ENCODE assay signal across 9 cellular contexts in genomic region chr1:39195166-39196111, GRCh38. TPM values are rescaled to one million over a fixed set of nuclear protein-coding genes. Genes with fewer than 3 reads are reported as not detected.
DNase-seq lines count a peak whose midpoint lies in the region; ATAC-seq and TF ChIP-seq lines count a peak whose summit lies in the region.
"Had no signal": no experiment of that assay in that cellular context is flagged by ENCODE, and none has a peak within 500 bp of the region (broad histone marks: within the 10 kb centered on the region; RNA-seq: fewer than 3 reads in every experiment).

No MANE protein-coding gene starts in this region.

- H3K9me3 ChIP-seq in right atrium auricular region = no peaks in the 10 kb centered on the region
- no peaks in the 10 kb centered on the region for H3K9me3 ChIP-seq in mesodermal cell (ENCODE audit: control insufficient read depth, low read length)
- no peaks in the 10 kb centered on the region for H3K9me3 ChIP-seq in aorta (ENCODE audit: control insufficient read depth, low read length)

- H3K4me1 ChIP-seq in right atrium auricular region (peaks cover 0 to 52% of the 10 kb centered on the region in 2 donors), mesodermal cell (ENCODE audit: control insufficient read depth, insufficient read depth, low read length, poor library complexity, severe bottlenecking) (peaks cover 50% of the 10 kb centered on the region), aorta (ENCODE audit: control insufficient read depth in 1 of 2, insufficient read depth in 2 of 2, low read length in 2 of 2) (peaks cover 2 to 11% of the 10 kb centered on the region in 2 donors)

- no peak for TF ChIP-seq CTCF in right atrium auricular region (IDR thresholded peaks at IDR 0.05)

- H3K27ac ChIP-seq in right atrium auricular region (peak overlapping the region; percentile 25 to 33), mesodermal cell (ENCODE audit: low read depth, low read length, severe bottlenecking) (peak overlapping the region; percentile 51), aorta (ENCODE audit: low read depth in 1 of 2, low read length in 2 of 2) (peak overlapping the region; percentile 59 to 72)

- ATAC-seq in left ventricle myocardium superior = no peak
- no peak for ATAC-seq in aorta (ENCODE audit: low FRiP score)
- no peak for ATAC-seq in GM18907 (IDR thresholded peaks at IDR 0.05; ENCODE audit: unreplicated experiment)

- no peaks in the 10 kb centered on the region for H3K36me3 ChIP-seq in right atrium auricular region
- no peaks in the 10 kb centered on the region for H3K36me3 ChIP-seq in mesodermal cell (ENCODE audit: control insufficient read depth, insufficient read depth, low read length)
- H3K36me3 ChIP-seq in aorta (ENCODE audit: control insufficient read depth in 1 of 2, insufficient read depth in 2 of 2, low read length in 1 of 2) = no peaks in the 10 kb centered on the region

- H3K4me3 ChIP-seq in right atrium auricular region = no peak overlapping the region
- no peak overlapping the region for H3K4me3 ChIP-seq in mesodermal cell (ENCODE audit: extremely low read depth, insufficient read depth, low read length, poor library complexity, severe bottlenecking)
- no peak overlapping the region for H3K4me3 ChIP-seq in aorta (ENCODE audit: low read length in 2 of 2)
- H3K4me3 ChIP-seq: SK-N-MC had no signal

- H3K27me3 ChIP-seq in right atrium auricular region (no peaks in the 10 kb centered on the region), aorta (ENCODE audit: control insufficient read depth in 1 of 2, insufficient read depth in 2 of 2, low read length in 1 of 2) (no peaks in the 10 kb centered on the region)

- intact Hi-C loops in left ventricle myocardium superior (cut with micrococcal nuclease) (no loop called here), aorta (cut with DNase I) (no loop called here)

- DNase-seq in right atrium auricular region (ENCODE audit: low spot score) (no peak), left ventricle myocardium superior (no peak), astrocyte of the hippocampus (ENCODE audit: low read depth, low spot score) (peak; percentile 67), aorta (no peak), iPS-NIHi11 (ENCODE audit: low spot score) (no peak), NCI-H1092 (lab: John Stamatoyannopoulos, UW) (no peak)

- 83 to 94% methylated on average over 2 to 3 of the region's 5 CpGs for WGBS in mesodermal cell (ENCODE audit: insufficient coverage in 2 of 2), 2 experiments
- 10 to 15% methylated on average over 5 of the region's 5 CpGs for WGBS in aorta, 2 donors

RNA-seq across cellular contexts. Expression of gene MACF1, which starts 9.1 kb away (rescaled TPM):
- total RNA-seq in right atrium auricular region (100 to 1,000 TPM; 273 to 278 TPM), left ventricle myocardium superior (239 TPM), aorta (100 to 1,000 TPM; 613 to 785 TPM)
- polyA plus RNA-seq in mesodermal cell (2013, experiment 1 of 2) = 154 TPM
- 117 TPM for polyA plus RNA-seq in mesodermal cell (2013, experiment 2 of 2)
- polyA plus RNA-seq in aorta = 100 to 1,000 TPM in 1 of 2 donors, 10 to 100 TPM in 1; 38.9 to 159 TPM
